ENCODE assay signal across 8 cellular contexts in genomic region chr3:4466783-4467521, GRCh38. TPM values are rescaled to one million over a fixed set of nuclear protein-coding genes. Genes with fewer than 3 reads are reported as not detected.
DNase-seq lines count a peak whose midpoint lies in the region; ATAC-seq and TF ChIP-seq lines count a peak whose summit lies in the region.

Gene SUMF1, minus strand, starts transcription at chr3:4467269. Its CDS starts 24 bp downstream, at chr3:4467245.

- H3K27ac ChIP-seq in PC-9: peak within 1 kb of the TSS; percentile 84
- peak within 1 kb of the TSS; percentile 79 to 86 (median 85) for H3K27ac ChIP-seq in esophagus muscularis mucosa (replicated peaks in 1 of 4)
- H3K27ac ChIP-seq in muscle layer of duodenum (ENCODE audit: low read length): peak within 1 kb of the TSS; percentile 64

- TF ChIP-seq EP300 in esophagus muscularis mucosa (IDR thresholded peaks at IDR 0.05): no peak

- H3K4me1 Mint-ChIP-seq in activated T-cell treated with anti-CD3 and anti-CD28 coated beads, Interleukin-2, amount 50 U/mL, for 72 hours (ENCODE audit: low read depth): peaks cover 31% of the 10 kb centered on the region

- 0 out of 2 replicates have a peak, but pooled peaks cover 4% of the 10 kb centered on the region for H3K4me1 ChIP-seq in PC-9 (replicated peaks; ENCODE audit: insufficient read depth)
- H3K4me1 ChIP-seq in esophagus muscularis mucosa: peaks cover 14 to 21% (median 16%) of the 10 kb centered on the region in 4 donors
- H3K4me1 ChIP-seq in muscle layer of duodenum (ENCODE audit: control insufficient read depth in 1 of 2, insufficient read depth in 2 of 2, low read length in 2 of 2): peaks cover 0 to 8% of the 10 kb centered on the region in 2 donors

- no peaks in the 10 kb centered on the region for H3K9me3 Mint-ChIP-seq in activated T-cell treated with anti-CD3 and anti-CD28 coated beads, Interleukin-2, amount 50 U/mL, for 72 hours

- H3K27me3 ChIP-seq in PC-9 (ENCODE audit: insufficient read depth, low read depth) (no peaks in the 10 kb centered on the region), esophagus muscularis mucosa (no peaks in the 10 kb centered on the region), muscle layer of duodenum (ENCODE audit: low read depth, low read length) (no peaks in the 10 kb centered on the region)

- intact Hi-C loops in PC-9 (cut with micrococcal nuclease; ENCODE audit: unreplicated experiment): loop anchor here (1.0 kb wide), 1 partner anchor 26 kb away; the partner anchor contains the start of gene ITPR1
- intact Hi-C loops in esophagus muscularis mucosa (cut with DNase I): loop anchor here (10.0 kb wide), 1 partner anchor 112 kb away; no protein-coding TSS in a partner anchor

- H3K4me3 ChIP-seq in PC-9: peak within 1 kb of the TSS; percentile 68
- peak within 1 kb of the TSS; percentile 79 to 97 (median 90) for H3K4me3 ChIP-seq in esophagus muscularis mucosa
- H3K4me3 ChIP-seq in muscle layer of duodenum (ENCODE audit: low read depth in 1 of 2, low read length in 2 of 2): peak within 1 kb of the TSS; percentile 89 to 100

- peak; percentile 100 for ATAC-seq in GM19467 (IDR thresholded peaks at IDR 0.05; ENCODE audit: unreplicated experiment)
- peak; percentile 99 to 100 for ATAC-seq in activated T-cell treated with anti-CD3 and anti-CD28 coated beads, Interleukin-2, amount 50 U/mL, for 72 hours (replicated peaks in 1 of 2)

- peak; percentile 58 for DNase-seq in Caki2 (ENCODE audit: low read depth)
- DNase-seq in HPDE6-E6E7 (ENCODE audit: extremely low spot score): peak; percentile 40
- DNase-seq in PC-9: peak; percentile 54 to 67
- peak; percentile 77 to 82 for DNase-seq in activated T-cell treated with anti-CD3 and anti-CD28 coated beads, Interleukin-2, amount 50 U/mL, for 72 hours
- DNase-seq in esophagus muscularis mucosa (ENCODE audit: extremely low spot score): no peak
- DNase-seq in stimulated activated CD8-positive, alpha-beta memory T cell treated with anti-CD3 and anti-CD28 coated beads, Interleukin-7, amount 100 ng/mL, for 1 hour (ENCODE audit: low read depth in 2 of 2): peak; percentile 49 to 55

- TF ChIP-seq CTCF in PC-9 (conservative IDR thresholded peaks at IDR 0.05): no peak
- TF ChIP-seq CTCF in esophagus muscularis mucosa (IDR thresholded peaks at IDR 0.05): no peak

- H3K36me3 ChIP-seq in PC-9 (ENCODE audit: low read depth): no peaks in the 10 kb centered on the region
- no peaks in the 10 kb centered on the region for H3K36me3 ChIP-seq in esophagus muscularis mucosa
- H3K36me3 ChIP-seq in muscle layer of duodenum (ENCODE audit: control insufficient read depth in 1 of 2, insufficient read depth in 2 of 2, low read length in 2 of 2): no peaks in the 10 kb centered on the region

- CTCF ChIA-PET in PC-9 (lab: Charles Lee): no interaction called here

- H3K27ac Mint-ChIP-seq in activated T-cell treated with anti-CD3 and anti-CD28 coated beads, Interleukin-2, amount 50 U/mL, for 72 hours: peak within 1 kb of the TSS; percentile 95

- no peak for TF ChIP-seq POLR2A in esophagus muscularis mucosa (IDR thresholded peaks at IDR 0.05; ENCODE audit: low read depth)

- peaks cover 8% of the 10 kb centered on the region for H3K79me2 ChIP-seq in PC-9 (ENCODE audit: low read depth)

- in situ Hi-C loops in Caki2 (cut with HindIII; ENCODE audit: low pct_unique_long_range_greater_than_20kb, low sequenced_read_pairs): no loop called here

- no peaks in the 10 kb centered on the region for H3F3A ChIP-seq in PC-9 (ENCODE audit: insufficient read depth, low read depth)

- WGBS in esophagus muscularis mucosa: under 1% methylated on average over 8 of the region's 47 CpGs

- H2AFZ ChIP-seq in PC-9: peak within 1 kb of the TSS; percentile 91

- no peaks in the 10 kb centered on the region for H3K9me2 ChIP-seq in PC-9 (ENCODE audit: insufficient read depth)

- peak within 1 kb of the TSS; percentile 87 for H3K4me2 ChIP-seq in PC-9

- H3K9me3 ChIP-seq in PC-9 (ENCODE audit: insufficient read depth, low read depth) (no peaks in the 10 kb centered on the region), esophagus muscularis mucosa (no peaks in the 10 kb centered on the region), muscle layer of duodenum (ENCODE audit: control insufficient read depth in 1 of 2, low read length in 2 of 2) (no peaks in the 10 kb centered on the region)

- POLR2A ChIA-PET in PC-9 (lab: Charles Lee; ENCODE audit: unreplicated experiment): interaction anchor here (0.6 to 1.0 kb wide), 4 partner anchors 22 to 1429 kb away, joined by 3 to 13 read pairs (median 5); partner anchors contain the start of gene ITPR1

- no peaks in the 10 kb centered on the region for H4K20me1 ChIP-seq in PC-9 (ENCODE audit: insufficient read depth)

- no peaks in the 10 kb centered on the region for H3K36me3 Mint-ChIP-seq in activated T-cell treated with anti-CD3 and anti-CD28 coated beads, Interleukin-2, amount 50 U/mL, for 72 hours (ENCODE audit: insufficient read depth in 2 of 2)

- peak within 1 kb of the TSS; percentile 96 for H3K4me3 Mint-ChIP-seq in activated T-cell treated with anti-CD3 and anti-CD28 coated beads, Interleukin-2, amount 50 U/mL, for 72 hours

- no TSS peak for BruUV-seq in PC-9 (replicated peaks; lab: Mats Ljungman, UMichigan)

- no peaks in the 10 kb centered on the region for H3K27me3 Mint-ChIP-seq in activated T-cell treated with anti-CD3 and anti-CD28 coated beads, Interleukin-2, amount 50 U/mL, for 72 hours (ENCODE audit: low read depth)

RNA-seq across cellular contexts. Expression of gene SUMF1, which starts in this region (rescaled TPM):
- 27.6 and 32.3 TPM in 2 replicates for total RNA-seq in Caki2 (2014; rRNA removed; shearing (Covaris generic); ENCODE audit: low replicate concordance)
- 41.6 and 50.9 TPM in 2 replicates for total RNA-seq in PC-9 (2021)
- total RNA-seq in activated T-cell treated with anti-CD3 and anti-CD28 coated beads, Interleukin-2, amount 50 U/mL, for 72 hours: 1 to 10 TPM; 5.0 to 7.2 TPM
- total RNA-seq in esophagus muscularis mucosa: 10 to 100 TPM; 28.7 to 49.0 (median 41.6) TPM
